Comparison of ENCODE assay signal across 11 cellular contexts in the genomic region with DNA sequence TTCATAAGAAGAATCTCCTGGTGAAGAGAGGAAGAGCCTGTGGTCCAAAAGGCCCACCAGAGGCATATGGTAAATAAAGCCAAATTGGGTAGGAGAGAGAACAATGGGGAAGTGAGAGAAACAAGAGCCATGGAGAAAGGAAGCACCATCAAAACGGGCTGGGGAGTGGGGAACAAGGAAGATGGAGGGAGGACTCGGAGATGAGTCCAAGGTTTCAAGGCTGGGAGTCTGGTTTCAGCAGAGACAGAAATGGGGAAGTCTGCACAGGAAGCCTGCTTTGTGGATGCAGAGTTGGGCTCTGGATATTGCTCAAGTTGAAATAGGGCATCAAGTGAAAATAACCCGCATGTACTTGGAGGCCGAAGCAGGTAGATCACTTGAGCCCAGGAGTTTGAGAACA. TPM values are rescaled to one million over a fixed set of nuclear protein-coding genes. Genes with fewer than 3 reads are reported as not detected.
DNase-seq lines count a peak whose midpoint lies in the region; ATAC-seq, FAIRE-seq and TF ChIP-seq lines count a peak whose summit lies in the region.
"Had no signal": no experiment of that assay in that cellular context is flagged by ENCODE, and none has a peak within 500 bp of the region (broad histone marks: within the 10 kb centered on the region; RNA-seq: fewer than 3 reads in every experiment).

No MANE protein-coding gene starts in this region.

- peak overlapping the region; percentile 73 to 83 for H3K4me3 Mint-ChIP-seq in CD14-positive monocyte
- peak overlapping the region; percentile 52 for H3K4me3 Mint-ChIP-seq in memory B cell
- H3K4me3 Mint-ChIP-seq in neural progenitor cell: no peak overlapping the region

- H3K4me3 ChIP-seq in neural progenitor cell: no peak overlapping the region

- H3K36me3 ChIP-seq in neural progenitor cell: no peaks in the 10 kb centered on the region

- H3K9me3 ChIP-seq in neural progenitor cell (ENCODE audit: low read depth): no peaks in the 10 kb centered on the region

- H3K27ac ChIP-seq in neural progenitor cell: no peak overlapping the region

- H3F3A ChIP-seq in neural progenitor cell (ENCODE audit: low read depth): no peaks in the 10 kb centered on the region

- no peak for ATAC-seq in activated naive CD4-positive, alpha-beta T cell treated with anti-CD3 and anti-CD28 coated beads, Interleukin-2, amount 50 U/mL, for 72 hours
- ATAC-seq in memory B cell (ENCODE audit: low read depth): no peak

- no peak for FAIRE-seq in H54 (lab: Jason Lieb, UNC)

- H3K27me3 Mint-ChIP-seq in CD14-positive monocyte (ENCODE audit: low read depth in 3 of 3) (peaks cover 0 to 1% (median 0%) of the 10 kb centered on the region in 3 donors), memory B cell (no peaks in the 10 kb centered on the region), neural progenitor cell (ENCODE audit: insufficient read depth, low read depth) (peaks cover 12% of the 10 kb centered on the region)

- peaks cover 6% of the 10 kb centered on the region for H3K4me1 ChIP-seq in neural progenitor cell

- H2AFZ ChIP-seq in neural progenitor cell (replicated peaks): no peak overlapping the region

- intact Hi-C loops in CD14-positive monocyte (cut with micrococcal nuclease): loop anchor here in 1 of 2 donors (2.0 kb wide), 1 partner anchor 33 kb away; no protein-coding TSS in a partner anchor

- H4K20me1 ChIP-seq in neural progenitor cell (ENCODE audit: low read depth): no peaks in the 10 kb centered on the region

- TF ChIP-seq POLR2A in H54 (IDR thresholded peaks at IDR 0.05; ENCODE audit: low read depth, low read length): no peak

- H3K27me3 ChIP-seq in neural progenitor cell: peaks cover under 1% of the 10 kb centered on the region

- H3K36me3 Mint-ChIP-seq in CD14-positive monocyte (peaks cover 77 to 84% of the 10 kb centered on the region in 2 donors), memory B cell (peaks cover 34% of the 10 kb centered on the region), neural progenitor cell (no peaks in the 10 kb centered on the region)
- peaks cover 36 to 87% of the 10 kb centered on the region in 2 donors for H3K36me3 Mint-ChIP-seq in activated naive CD4-positive, alpha-beta T cell treated with anti-CD3 and anti-CD28 coated beads, Interleukin-2, amount 50 U/mL, for 72 hours

- no peak overlapping the region for H3K4me2 ChIP-seq in neural progenitor cell

- no peak for TF ChIP-seq CTCF in CD14-positive monocyte (IDR thresholded peaks at IDR 0.05)
- TF ChIP-seq CTCF in neural progenitor cell (IDR thresholded peaks at IDR 0.05): no peak

- no peaks in the 10 kb centered on the region for H3K79me2 ChIP-seq in neural progenitor cell (ENCODE audit: low read depth)

- H3K27ac Mint-ChIP-seq in CD14-positive monocyte (peak overlapping the region; percentile 97 to 100 (median 100)), memory B cell (peak overlapping the region; percentile 86), neural progenitor cell (no peak overlapping the region)
- H3K27ac Mint-ChIP-seq in activated naive CD4-positive, alpha-beta T cell treated with anti-CD3 and anti-CD28 coated beads, Interleukin-2, amount 50 U/mL, for 72 hours: peak overlapping the region; percentile 62 to 78

- no peak overlapping the region for H3K9ac ChIP-seq in neural progenitor cell

- H3K9me3 Mint-ChIP-seq in CD14-positive monocyte: peaks cover 0 to 13% (median 0%) of the 10 kb centered on the region in 7 donors
- H3K9me3 Mint-ChIP-seq in activated naive CD4-positive, alpha-beta T cell treated with anti-CD3 and anti-CD28 coated beads, Interleukin-2, amount 50 U/mL, for 72 hours: peaks cover 5 to 24% of the 10 kb centered on the region in 2 donors
- H3K9me3 Mint-ChIP-seq in memory B cell: no peaks in the 10 kb centered on the region
- H3K9me3 Mint-ChIP-seq in neural progenitor cell: no peaks in the 10 kb centered on the region

- in situ Hi-C loops in KBM-7 (cut with MboI; ENCODE audit: low pct_unique_long_range_greater_than_20kb, low sequenced_read_pairs): no loop called here

- peaks cover 99% of the 10 kb centered on the region for H3K4me1 Mint-ChIP-seq in CD14-positive monocyte
- peaks cover 58% of the 10 kb centered on the region for H3K4me1 Mint-ChIP-seq in memory B cell
- H3K4me1 Mint-ChIP-seq in neural progenitor cell: peaks cover 3% of the 10 kb centered on the region

- DNase-seq in CD14-positive monocyte (ENCODE audit: low spot score): peak; percentile 82
- DNase-seq in KBM-7: peak; percentile 86
- DNase-seq in activated naive CD4-positive, alpha-beta T cell treated with anti-CD3 and anti-CD28 coated beads, Interleukin-2, amount 50 U/mL, for 72 hours (ENCODE audit: low spot score in 2 of 2): no peak
- no peak for DNase-seq in memory B cell (ENCODE audit: low spot score in 2 of 2)
- no peak for DNase-seq in SW480 (ENCODE audit: low spot score)
- no peak for DNase-seq in neural progenitor cell (ENCODE audit: low spot score)
- DNase-seq in NCI-H1092 treated with DMSO at 0.1 percent for 48 hours (lab: John Stamatoyannopoulos, UW): no peak
- DNase-seq in H54 (ENCODE audit: insufficient read length, low spot score): no peak
- DNase-seq: COR-L47, NCI-H748 treated with DMSO at 0.1 percent for 48 hours had no signal

RNA-seq across cellular contexts. Expression of a gene that starts 9.9 kb away (rescaled TPM):
- polyA plus RNA-seq in CD14-positive monocyte: 10 to 100 TPM; 32.1 to 47.5 TPM
- total RNA-seq in activated naive CD4-positive, alpha-beta T cell treated with anti-CD3 and anti-CD28 coated beads, Interleukin-2, amount 50 U/mL, for 72 hours: 10 to 100 TPM; 32.2 to 46.9 TPM
- total RNA-seq in neural progenitor cell (ENCODE audit: low replicate concordance): 0.90 and 0.99 TPM in 2 replicates
- total RNA-seq: osteocyte had no signal

Comparison
In these comparisons a context has a peak if more than half of its experiments do, and no peak if none do; other contexts are left out.
1. DNase-seq: peak in CD14-positive monocyte (single experiment) and KBM-7 (single experiment); none in activated naive CD4-positive, alpha-beta T cell treated with anti-CD3 and anti-CD28 coated beads, Interleukin-2, amount 50 U/mL, for 72 hours (0 of 2), memory B cell (0 of 2), SW480 (single experiment), neural progenitor cell (single experiment), NCI-H1092 treated with DMSO at 0.1 percent for 48 hours (single experiment) and H54 (single experiment).
2. RNA of a gene that starts 9.9 kb away (total RNA-seq): 32.2 to 46.9 TPM in activated naive CD4-positive, alpha-beta T cell treated with anti-CD3 and anti-CD28 coated beads, Interleukin-2, amount 50 U/mL, for 72 hours; 0.90 to 0.99 TPM in neural progenitor cell; every median in the first group is over 10 times any median in the second.